In genomic region chr1:15038232-15039016, GRCh38 we compare ENCODE assay signal across 8 cellular contexts.
DNase-seq lines count a peak whose midpoint lies in the region; ATAC-seq, FAIRE-seq and TF ChIP-seq lines count a peak whose summit lies in the region.

No MANE protein-coding gene starts in this region.

- 87 to 88% methylated on average over 7 of the region's 7 CpGs for WGBS in aorta, 2 donors

- DNase-seq in GM18507 (ENCODE audit: extremely low spot score, insufficient read length, low read depth) (no peak), OCI-M1 (lab: John Stamatoyannopoulos, UW) (peak; percentile 68), glomerular visceral epithelial cell (ENCODE audit: extremely low spot score) (peak; percentile 38), GM13976 (ENCODE audit: low spot score) (no peak), aorta (no peak), uterus (no peak)

- H3K4me3 ChIP-seq in aorta (ENCODE audit: low read length in 2 of 2) (no peak overlapping the region), uterus (no peak overlapping the region)

- H3K27me3 ChIP-seq in aorta (ENCODE audit: control insufficient read depth in 1 of 2, insufficient read depth in 2 of 2, low read length in 1 of 2) (no peaks in the 10 kb centered on the region), uterus (no peaks in the 10 kb centered on the region)

- in situ Hi-C loops in GM13976 (cut with MboI; ENCODE audit: low sequenced_read_pairs, unreplicated experiment), result no loop called here

- no peak for TF ChIP-seq POLR2A in uterus (IDR thresholded peaks at IDR 0.05)

- intact Hi-C loops in aorta (cut with DNase I) (no loop called here), uterus (cut with DNase I; ENCODE audit: low total_unique reads) (no loop called here)

- TF ChIP-seq CTCF in C4-2B (conservative IDR thresholded peaks at IDR 0.05) (peak; percentile 36), GM13976 (IDR thresholded peaks at IDR 0.05; ENCODE audit: borderline replicate concordance, control extremely low read depth, extremely low read depth, insufficient read depth, missing control alignments) (no peak), uterus (IDR thresholded peaks at IDR 0.05) (no peak)

- ATAC-seq in HG03159 (IDR thresholded peaks at IDR 0.05; ENCODE audit: unreplicated experiment) (no peak), aorta (ENCODE audit: low FRiP score) (no peak)

- FAIRE-seq in GM18507 (lab: Jason Lieb, UNC), result peak; percentile 36

- H3K4me1 ChIP-seq in aorta (ENCODE audit: control insufficient read depth in 1 of 2, insufficient read depth in 2 of 2, low read length in 2 of 2) (no peaks in the 10 kb centered on the region), uterus (no peaks in the 10 kb centered on the region)

- H3K27ac ChIP-seq in C4-2B (no peak overlapping the region), aorta (ENCODE audit: low read depth in 1 of 2, low read length in 2 of 2) (no peak overlapping the region), uterus (no peak overlapping the region)

- peaks cover 0 to 2% of the 10 kb centered on the region in 2 donors for H3K36me3 ChIP-seq in aorta (ENCODE audit: control insufficient read depth in 1 of 2, insufficient read depth in 2 of 2, low read length in 1 of 2)
- H3K36me3 ChIP-seq in uterus, result no peaks in the 10 kb centered on the region

- H3K9me3 ChIP-seq in aorta (ENCODE audit: control insufficient read depth, low read length), result no peaks in the 10 kb centered on the region
- H3K9me3 ChIP-seq in uterus, result no peaks in the 10 kb centered on the region

Comparison
In these comparisons a context has a peak if more than half of its experiments do, and no peak if none do; other contexts are left out.
1. DNase-seq: peak in OCI-M1 (single experiment) and glomerular visceral epithelial cell (single experiment); none in GM18507 (single experiment), GM13976 (single experiment), aorta (0 of 2) and uterus (0 of 2).